ENCODE assay signal across 8 cellular contexts in the genomic region with DNA sequence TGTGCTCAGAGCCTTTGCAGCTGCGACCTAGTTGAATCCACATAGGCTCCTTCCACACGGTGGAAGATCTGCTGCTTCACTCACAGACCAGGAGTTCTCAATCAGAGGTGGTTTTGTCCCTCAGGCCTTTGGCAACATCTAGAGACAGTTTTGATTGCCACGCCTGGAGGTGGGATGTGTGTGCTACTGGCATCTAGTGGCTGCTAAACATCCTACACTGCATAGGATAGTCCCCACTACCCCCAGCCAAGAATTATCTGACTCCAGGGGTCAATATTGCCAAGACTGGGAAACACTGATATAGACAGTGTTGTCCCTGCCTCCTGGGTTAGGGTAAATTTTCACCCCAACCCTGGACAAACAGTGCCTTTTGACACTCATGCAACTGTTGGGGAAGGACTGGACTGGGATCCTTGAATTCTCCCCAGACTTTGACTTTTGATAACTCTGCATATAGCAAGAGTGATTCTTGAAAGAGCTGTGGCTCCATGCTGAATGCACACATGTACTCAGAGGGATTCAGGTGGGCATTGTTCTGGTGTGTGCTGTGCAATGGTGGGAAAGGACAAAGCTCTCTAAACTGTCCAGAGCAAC. TPM values are rescaled to one million over a fixed set of nuclear protein-coding genes. Genes with fewer than 3 reads are reported as not detected.
DNase-seq lines count a peak whose midpoint lies in the region; ATAC-seq and TF ChIP-seq lines count a peak whose summit lies in the region.

No MANE protein-coding gene starts in this region.

- no peak overlapping the region for H3K27ac ChIP-seq in liver (ENCODE audit: low read depth in 1 of 2, low read length in 2 of 2)

- no peak for TF ChIP-seq CTCF in liver (IDR thresholded peaks at IDR 0.05; ENCODE audit: low read depth, low read length, missing input control)

- 61% methylated on average over 3 of the region's 3 CpGs for WGBS in liver

- ATAC-seq in HG03521 (IDR thresholded peaks at IDR 0.05; ENCODE audit: unreplicated experiment): peak; percentile 62

- TF ChIP-seq RAD21 in liver (IDR thresholded peaks at IDR 0.05): peak; percentile 33 to 73

- peaks cover 0 to 10% (median 1%) of the 10 kb centered on the region in 4 donors for H3K36me3 ChIP-seq in liver (ENCODE audit: control insufficient read depth in 4 of 4, insufficient read depth in 3 of 4, low read depth in 1 of 4, low read length in 3 of 4)

- no peaks in the 10 kb centered on the region for H3K27me3 ChIP-seq in liver (ENCODE audit: control insufficient read depth in 4 of 4, insufficient read depth in 4 of 4, low read length in 3 of 4)

- H3K4me1 ChIP-seq in liver (ENCODE audit: control insufficient read depth in 4 of 4, insufficient read depth in 4 of 4, low read length in 3 of 4): no peaks in the 10 kb centered on the region

- DNase-seq in NCI-H510A treated with DMSO at 0.1 percent for 48 hours (lab: John Stamatoyannopoulos, UW) (peak; percentile 6), NCI-H510A (lab: John Stamatoyannopoulos, UW) (no peak), UCSD-AML1 (lab: John Stamatoyannopoulos, UW; ENCODE audit: unreplicated experiment) (peak; percentile 29), mesenteric fat pad (ENCODE audit: low spot score) (no peak), cerebellar nuclear complex (lab: John Stamatoyannopoulos, UW) (no peak), HK-2 (ENCODE audit: unreplicated experiment) (no peak)

- no peak overlapping the region for H3K9ac ChIP-seq in liver (ENCODE audit: low read depth in 1 of 2, low read length in 2 of 2)

- no peak overlapping the region for H3K4me3 ChIP-seq in liver (ENCODE audit: low read depth in 1 of 3, low read length in 3 of 3)

- no peaks in the 10 kb centered on the region for H3K9me3 ChIP-seq in liver (ENCODE audit: control insufficient read depth in 4 of 4, low read length in 3 of 4)

TF ChIP-seq in liver, 16 proteins besides CTCF, POLR2A, EP300 and RAD21:
- TF ChIP-seq, protein P1, sequence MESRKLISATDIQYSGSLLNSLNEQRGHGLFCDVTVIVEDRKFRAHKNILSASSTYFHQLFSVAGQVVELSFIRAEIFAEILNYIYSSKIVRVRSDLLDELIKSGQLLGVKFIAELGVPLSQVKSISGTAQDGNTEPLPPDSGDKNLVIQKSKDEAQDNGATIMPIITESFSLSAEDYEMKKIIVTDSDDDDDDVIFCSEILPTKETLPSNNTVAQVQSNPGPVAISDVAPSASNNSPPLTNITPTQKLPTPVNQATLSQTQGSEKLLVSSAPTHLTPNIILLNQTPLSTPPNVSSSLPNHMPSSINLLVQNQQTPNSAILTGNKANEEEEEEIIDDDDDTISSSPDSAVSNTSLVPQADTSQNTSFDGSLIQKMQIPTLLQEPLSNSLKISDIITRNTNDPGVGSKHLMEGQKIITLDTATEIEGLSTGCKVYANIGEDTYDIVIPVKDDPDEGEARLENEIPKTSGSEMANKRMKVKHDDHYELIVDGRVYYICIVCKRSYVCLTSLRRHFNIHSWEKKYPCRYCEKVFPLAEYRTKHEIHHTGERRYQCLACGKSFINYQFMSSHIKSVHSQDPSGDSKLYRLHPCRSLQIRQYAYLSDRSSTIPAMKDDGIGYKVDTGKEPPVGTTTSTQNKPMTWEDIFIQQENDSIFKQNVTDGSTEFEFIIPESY (IDR thresholded peaks at IDR 0.05): no peak
- TF ChIP-seq FOXA1 (IDR thresholded peaks at IDR 0.05): no peak
- TF ChIP-seq FOXA2 (IDR thresholded peaks at IDR 0.05): no peak
- no peak for TF ChIP-seq EGR1 (IDR thresholded peaks at IDR 0.05; ENCODE audit: low read depth in 2 of 2)
- TF ChIP-seq SP1 (IDR thresholded peaks at IDR 0.05): no peak
- TF ChIP-seq TAF1 (conservative IDR thresholded peaks at IDR 0.05): no peak
- TF ChIP-seq HNF4A (conservative IDR thresholded peaks at IDR 0.05): no peak
- TF ChIP-seq YY1 (IDR thresholded peaks at IDR 0.05): no peak
- no peak for TF ChIP-seq HNF4G (IDR thresholded peaks at IDR 0.05)
- TF ChIP-seq JUND (IDR thresholded peaks at IDR 0.05): no peak
- TF ChIP-seq GABPA (IDR thresholded peaks at IDR 0.05 in 1 of 2, conservative IDR thresholded peaks at IDR 0.05 in 1 of 2): no peak

RNA-seq across cellular contexts. Expression of gene BAZ2A, which starts 39.8 kb away (rescaled TPM):
- total RNA-seq in liver: 10 to 100 TPM; 23.0 to 31.9 TPM
- polyA plus RNA-seq in liver: 10 to 100 TPM; 12.8 to 21.0 TPM
- total RNA-seq in mesenteric fat pad: 81.2 TPM

RNA-seq across cellular contexts. Expression of gene ATP5F1B, which starts 55.5 kb away (rescaled TPM):
- total RNA-seq in liver: 100 to 1,000 TPM; 273 to 347 TPM
- 100 to 1,000 TPM; 528 to 569 TPM for polyA plus RNA-seq in liver
- total RNA-seq in mesenteric fat pad: 570 TPM

Comparison
In these comparisons a context has a peak if more than half of its experiments do, and no peak if none do; other contexts are left out.
1. DNase-seq: peak in NCI-H510A treated with DMSO at 0.1 percent for 48 hours (single experiment) and UCSD-AML1 (single experiment); none in NCI-H510A (single experiment), mesenteric fat pad (single experiment), cerebellar nuclear complex (0 of 2) and HK-2 (single experiment).